Comparison of ENCODE assay signal across 1 cellular context in genomic region chr1:231420959-231421615, GRCh38.
A peak's percentile ranks its signal among the peaks of the same experiment; 100 is the strongest.
TF ChIP-seq lines count a peak whose summit lies in the region.

No MANE protein-coding gene starts in this region.

TF ChIP-seq in HepG2, 621 proteins besides CTCF, POLR2A, EP300 and RAD21 (continued from another document and continues in another):
- TF ChIP-seq AKNA (CRISPR knock-in tag; IDR thresholded peaks at IDR 0.05; ENCODE audit: borderline replicate concordance): no peak
- TF ChIP-seq NFATC3 (CRISPR knock-in tag; IDR thresholded peaks at IDR 0.05): no peak
- TF ChIP-seq ZNF83 (CRISPR knock-in tag; IDR thresholded peaks at IDR 0.05; ENCODE audit: borderline replicate concordance): no peak
- TF ChIP-seq RELA (CRISPR knock-in tag; IDR thresholded peaks at IDR 0.05): no peak
- TF ChIP-seq NKX3-1 (CRISPR knock-in tag; IDR thresholded peaks at IDR 0.05): no peak
- TF ChIP-seq GPBP1L1 (CRISPR knock-in tag; IDR thresholded peaks at IDR 0.05): no peak
- TF ChIP-seq ZNF343 (CRISPR knock-in tag; IDR thresholded peaks at IDR 0.05): no peak
- peak; percentile 94; the same call in 1 of the 2 replicates for TF ChIP-seq FOXO4 (CRISPR knock-in tag; conservative IDR thresholded peaks at IDR 0.05)
- TF ChIP-seq TFDP2 (CRISPR knock-in tag; IDR thresholded peaks at IDR 0.05): no peak
- peak; percentile 63; the same call in 1 of the 2 replicates for TF ChIP-seq PHF8 (CRISPR knock-in tag; IDR thresholded peaks at IDR 0.05)
- TF ChIP-seq ASH2L (IDR thresholded peaks at IDR 0.05; ENCODE audit: insufficient read length, low read depth, low read length): peak; percentile 12
- TF ChIP-seq ETV5 (CRISPR knock-in tag; IDR thresholded peaks at IDR 0.05; ENCODE audit: borderline replicate concordance): no peak
- no peak for TF ChIP-seq SYNCRIP (IDR thresholded peaks at IDR 0.05; ENCODE audit: insufficient read depth, low read depth, low read length)
- TF ChIP-seq ZNF275 (CRISPR knock-in tag; IDR thresholded peaks at IDR 0.05; ENCODE audit: borderline replicate concordance): 0 out of 2 replicates have a peak, but pooled peaks have one; percentile 30
- TF ChIP-seq DR1 (CRISPR knock-in tag; IDR thresholded peaks at IDR 0.05): no peak
- TF ChIP-seq ZNF562 (CRISPR knock-in tag; IDR thresholded peaks at IDR 0.05; ENCODE audit: borderline replicate concordance): no peak
- TF ChIP-seq ZNF550 (CRISPR knock-in tag; IDR thresholded peaks at IDR 0.05; ENCODE audit: borderline replicate concordance): no peak
- TF ChIP-seq RBFOX2 (IDR thresholded peaks at IDR 0.05; ENCODE audit: low read depth, low read length): no peak
- TF ChIP-seq TAF15 (IDR thresholded peaks at IDR 0.05; ENCODE audit: low read depth, low read length, poor library complexity, severe bottlenecking): no peak
- no peak for TF ChIP-seq MTA3 (CRISPR knock-in tag; IDR thresholded peaks at IDR 0.05)
- no peak for TF ChIP-seq ZNF224 (CRISPR knock-in tag; IDR thresholded peaks at IDR 0.05)
- TF ChIP-seq FOXK2 (IDR thresholded peaks at IDR 0.05): no peak
- TF ChIP-seq NFIB (CRISPR knock-in tag; IDR thresholded peaks at IDR 0.05; ENCODE audit: borderline replicate concordance): no peak
- no peak for TF ChIP-seq ZNF331 (CRISPR knock-in tag; IDR thresholded peaks at IDR 0.05)
- TF ChIP-seq TFDP1 (CRISPR knock-in tag; IDR thresholded peaks at IDR 0.05; ENCODE audit: borderline replicate concordance): peak; percentile 1; the same call in 1 of the 2 replicates
- peak; percentile 38; the same call in 1 of the 2 replicates for TF ChIP-seq AHR (CRISPR knock-in tag; IDR thresholded peaks at IDR 0.05)
- TF ChIP-seq ATF2 (CRISPR knock-in tag; IDR thresholded peaks at IDR 0.05): no peak
- no peak for TF ChIP-seq ZNF720 (CRISPR knock-in tag; IDR thresholded peaks at IDR 0.05)
- no peak for TF ChIP-seq ZNF281 (CRISPR knock-in tag; IDR thresholded peaks at IDR 0.05; ENCODE audit: borderline replicate concordance)
- TF ChIP-seq ZNF207 (IDR thresholded peaks at IDR 0.05; ENCODE audit: borderline replicate concordance): no peak
- TF ChIP-seq MBNL3 (CRISPR knock-in tag; conservative IDR thresholded peaks at IDR 0.05): no peak
- no peak for TF ChIP-seq ZNF598 (CRISPR knock-in tag; IDR thresholded peaks at IDR 0.05; ENCODE audit: borderline replicate concordance)
- no peak for TF ChIP-seq CEBPG (CRISPR knock-in tag; IDR thresholded peaks at IDR 0.05)
- TF ChIP-seq ZNF780A (CRISPR knock-in tag; IDR thresholded peaks at IDR 0.05): no peak
- TF ChIP-seq KAT8 (CRISPR knock-in tag; IDR thresholded peaks at IDR 0.05): 0 out of 2 replicates have a peak, but pooled peaks have one; percentile 27
- no peak for TF ChIP-seq ZNF777 (CRISPR knock-in tag; IDR thresholded peaks at IDR 0.05)
- TF ChIP-seq HNF1A (IDR thresholded peaks at IDR 0.05; ENCODE audit: low read depth): no peak
- TF ChIP-seq HNF1A (CRISPR knock-in tag; IDR thresholded peaks at IDR 0.05; ENCODE audit: borderline replicate concordance): no peak
- no peak for TF ChIP-seq MYNN (CRISPR knock-in tag; IDR thresholded peaks at IDR 0.05; ENCODE audit: low read depth)
- TF ChIP-seq ZNF883 (CRISPR knock-in tag; IDR thresholded peaks at IDR 0.05; ENCODE audit: not compliant biosample characterization): no peak
- no peak for TF ChIP-seq NR0B2 (CRISPR knock-in tag; IDR thresholded peaks at IDR 0.05)
- no peak; the same call in 1 of the 2 replicates for TF ChIP-seq ZIK1 (CRISPR knock-in tag; IDR thresholded peaks at IDR 0.05; ENCODE audit: borderline replicate concordance, low read depth)
- peak; percentile 39; the same call in 1 of the 2 replicates for TF ChIP-seq MYC (CRISPR knock-in tag; IDR thresholded peaks at IDR 0.05; ENCODE audit: borderline replicate concordance)
- no peak for TF ChIP-seq ZNF205 (CRISPR knock-in tag; IDR thresholded peaks at IDR 0.05)
